ENCODE assay signal across 8 cellular contexts in genomic region chr2:94966689-94967088, GRCh38.
"Had no signal": no experiment of that assay in that cellular context is flagged by ENCODE, and none has a peak within 500 bp of the region (broad histone marks: within the 10 kb centered on the region; RNA-seq: fewer than 3 reads in every experiment).

No MANE protein-coding gene starts in this region.

- DNase-seq: GDM1, GF-D8 had no signal

- H3K4me3 ChIP-seq: GM12878 had no signal

- ATAC-seq: GM12878 had no signal

- FAIRE-seq: G401.6, GM12878, GM12891, GM12892, GM18507, GM19239 had no signal
